Comparison of ENCODE assay signal across 1 cellular context in genomic region chr16:17515421-17516210, GRCh38.
A peak's percentile ranks its signal among the peaks of the same experiment; 100 is the strongest.
TF ChIP-seq lines count a peak whose summit lies in the region.

No MANE protein-coding gene starts in this region.

TF ChIP-seq in SK-N-SH, 30 proteins besides CTCF, POLR2A, EP300 and RAD21 (continued from another document):
- TF ChIP-seq USF2 (IDR thresholded peaks at IDR 0.05; ENCODE audit: borderline replicate concordance, low read depth, low read length) = no peak
- no peak for TF ChIP-seq SMC3 (IDR thresholded peaks at IDR 0.05; ENCODE audit: low read depth, low read length)
- peak; percentile 95 for TF ChIP-seq TCF12 (IDR thresholded peaks at IDR 0.05)
- TF ChIP-seq JUND (IDR thresholded peaks at IDR 0.05) = peak; percentile 82
- TF ChIP-seq ZBTB33 (IDR thresholded peaks at IDR 0.05; ENCODE audit: borderline replicate concordance, low read depth) = peak; percentile 41; the same call in 1 of the 2 replicates
